11 cellular contexts compared by ENCODE assay signal in genomic region chr18:77084757-77085035, GRCh38. TPM values are rescaled to one million over a fixed set of nuclear protein-coding genes. Genes with fewer than 3 reads are reported as not detected.
DNase-seq lines count a peak whose midpoint lies in the region; ATAC-seq, FAIRE-seq and TF ChIP-seq lines count a peak whose summit lies in the region.
"Had no signal": no experiment of that assay in that cellular context is flagged by ENCODE, and none has a peak within 500 bp of the region (broad histone marks: within the 10 kb centered on the region; RNA-seq: fewer than 3 reads in every experiment).

No MANE protein-coding gene starts in this region.

- H3K4me1 ChIP-seq in RWPE2 (ENCODE audit: insufficient read depth, poor library complexity, severe bottlenecking): peaks cover 52% of the 10 kb centered on the region

- FAIRE-seq in D721Med (lab: Jason Lieb, UNC): peak; percentile 96
- FAIRE-seq: GM18507 had no signal

- intact Hi-C loops in left ventricle myocardium superior (cut with micrococcal nuclease): no loop called here
- intact Hi-C loops in sciatic nerve (cut with DNase I): no loop called here

- no peaks in the 10 kb centered on the region for H3K27me3 ChIP-seq in RWPE2 (ENCODE audit: insufficient read depth, poor library complexity, severe bottlenecking)

- peaks cover 17% of the 10 kb centered on the region; the same call in 1 of the 2 replicates for H3K36me3 ChIP-seq in RWPE2 (ENCODE audit: low read depth)

- no peak for TF ChIP-seq CTCF in D721Med (IDR thresholded peaks at IDR 0.05; ENCODE audit: insufficient read depth, missing control alignments)
- TF ChIP-seq CTCF in RWPE2 (IDR thresholded peaks at IDR 0.05; ENCODE audit: poor library complexity, severe bottlenecking): no peak

- H3K4me3 ChIP-seq in RWPE2 (ENCODE audit: severe bottlenecking): no peak overlapping the region

- no peak for DNase-seq in D721Med (ENCODE audit: insufficient read length, low spot score)
- DNase-seq in RWPE2 (ENCODE audit: low spot score): no peak
- no peak for DNase-seq in left ventricle myocardium superior
- DNase-seq in sciatic nerve (ENCODE audit: low spot score): no peak
- DNase-seq in 8988T: no peak
- DNase-seq in C1 segment of cervical spinal cord (lab: John Stamatoyannopoulos, UW): no peak
- DNase-seq: KBM-7, NCI-H524 treated with DMSO at 0.1 percent for 48 hours had no signal

- ATAC-seq in RWPE2 (ENCODE audit: low read depth) (no peak), left ventricle myocardium superior (peak; percentile 61), sciatic nerve (peak; percentile 33), GM21717 (IDR thresholded peaks at IDR 0.05; ENCODE audit: unreplicated experiment) (no peak), HG02981 (IDR thresholded peaks at IDR 0.05; ENCODE audit: unreplicated experiment) (no peak)

- no peaks in the 10 kb centered on the region for H3K9me3 ChIP-seq in RWPE2 (ENCODE audit: severe bottlenecking)

- H3K27ac ChIP-seq in RWPE2 (ENCODE audit: poor library complexity, severe bottlenecking): peak overlapping the region; percentile 81

RNA-seq across cellular contexts. Expression of gene MBP, which starts 47.9 kb away (rescaled TPM):
- total RNA-seq in left ventricle myocardium superior (32.7 TPM), sciatic nerve (2,463 TPM)

Comparison
In these comparisons a context has a peak if more than half of its experiments do, and no peak if none do; other contexts are left out.
1. ATAC-seq: peak in left ventricle myocardium superior (single experiment) and sciatic nerve (single experiment); none in RWPE2 (single experiment), GM21717 (single experiment) and HG02981 (single experiment).
2. RNA of gene MBP, which starts 47.9 kb away (total RNA-seq): 2,463 TPM in sciatic nerve (single experiment); 32.7 TPM in left ventricle myocardium superior (single experiment); every median in the first group is over 10 times any median in the second.